In genomic region chr16:86761117-86761971, GRCh38 we compare ENCODE assay signal across 8 cellular contexts.
DNase-seq lines count a peak whose midpoint lies in the region; ATAC-seq, FAIRE-seq and TF ChIP-seq lines count a peak whose summit lies in the region.

No MANE protein-coding gene starts in this region.

- no peak overlapping the region; the same call in 1 of the 2 replicates for H3K27ac ChIP-seq in SJSA1
- no peak overlapping the region for H3K27ac ChIP-seq in astrocyte (ENCODE audit: low read depth, low read length)
- H3K27ac ChIP-seq in iPS DF 6.9 (ENCODE audit: low read length), result no peak overlapping the region

- WGBS in iPS DF 6.9 (ENCODE audit: insufficient coverage, insufficient read length), result no CpG with 5 or more reads among the region's 28 CpGs

- peak overlapping the region; percentile 64 for H3K4me2 ChIP-seq in astrocyte (ENCODE audit: low read length)

- H3K27ac Mint-ChIP-seq in astrocyte (ENCODE audit: unreplicated experiment), result peak overlapping the region; percentile 44

- H3K9me3 ChIP-seq in SJSA1 (replicated peaks) (peaks cover 3% of the 10 kb centered on the region; the same call in 1 of the 2 replicates), astrocyte (ENCODE audit: insufficient read depth, low read depth, low read length) (no peaks in the 10 kb centered on the region), iPS DF 6.9 (ENCODE audit: control insufficient read depth, insufficient read depth, low read length) (no peaks in the 10 kb centered on the region)

- peak overlapping the region; percentile 48 for H2AFZ ChIP-seq in astrocyte (ENCODE audit: low read depth, low read length)

- TF ChIP-seq CTCF in astrocyte (IDR thresholded peaks at IDR 0.05; ENCODE audit: insufficient read depth, low read depth, low read length), result peak; percentile 60

- H3K79me2 ChIP-seq in astrocyte (ENCODE audit: insufficient read depth, low read length), result no peaks in the 10 kb centered on the region

- H4K20me1 ChIP-seq in astrocyte (ENCODE audit: insufficient read depth, low read length), result no peaks in the 10 kb centered on the region

- DNase-seq in NCI-H2227 (lab: John Stamatoyannopoulos, UW; ENCODE audit: unreplicated experiment) (peak; percentile 18), NCI-H2227 treated with DMSO at 0.1 percent for 48 hours (lab: John Stamatoyannopoulos, UW) (no peak), SJSA1 (ENCODE audit: low read depth in 1 of 2, low spot score in 2 of 2) (peak; percentile 82 to 84), astrocyte (ENCODE audit: low read depth) (peak; percentile 51), iPS DF 6.9 (ENCODE audit: low read depth, low spot score) (peak; percentile 58)
- DNase-seq in stimulated activated CD4-positive, alpha-beta T cell treated with anti-CD3 and anti-CD28 coated beads, Interleukin-15, amount 100 ng/mL, for 48 hours (ENCODE audit: low read depth in 2 of 2), result peak; percentile 15 to 26

- ATAC-seq in HG02610 (IDR thresholded peaks at IDR 0.05; ENCODE audit: unreplicated experiment) (no peak), GM18867 (IDR thresholded peaks at IDR 0.05; ENCODE audit: unreplicated experiment) (no peak)

- FAIRE-seq in astrocyte (lab: Jason Lieb, UNC), result peak; percentile 47

- H3K27me3 Mint-ChIP-seq in astrocyte (ENCODE audit: low read depth, unreplicated experiment), result peaks cover 25% of the 10 kb centered on the region

- H3K9ac ChIP-seq in astrocyte (ENCODE audit: low read length), result peak overlapping the region; percentile 6

- peaks cover 26% of the 10 kb centered on the region for H3K4me1 ChIP-seq in SJSA1 (replicated peaks)
- H3K4me1 ChIP-seq in astrocyte (ENCODE audit: insufficient read depth, low read length), result peaks cover 9% of the 10 kb centered on the region
- H3K4me1 ChIP-seq in iPS DF 6.9 (ENCODE audit: control insufficient read depth, insufficient read depth, low read length), result no peaks in the 10 kb centered on the region

- H3K4me3 Mint-ChIP-seq in astrocyte (ENCODE audit: unreplicated experiment), result peak overlapping the region; percentile 20

- H3K36me3 Mint-ChIP-seq in astrocyte (ENCODE audit: low read depth, unreplicated experiment), result no peaks in the 10 kb centered on the region

- H3K4me3 ChIP-seq in SJSA1 (peak overlapping the region; percentile 16), astrocyte (ENCODE audit: insufficient read depth, low read depth, low read length) (no peak overlapping the region), iPS DF 6.9 (ENCODE audit: low read length) (no peak overlapping the region)

- peaks cover 13% of the 10 kb centered on the region for H3K4me1 Mint-ChIP-seq in astrocyte (ENCODE audit: low read depth, unreplicated experiment)

- H3K27me3 ChIP-seq in SJSA1 (replicated peaks) (no peaks in the 10 kb centered on the region), astrocyte (ENCODE audit: insufficient read depth, low read length) (peaks cover 7% of the 10 kb centered on the region), iPS DF 6.9 (ENCODE audit: control insufficient read depth, insufficient read depth, low read length) (no peaks in the 10 kb centered on the region)

- H3K36me3 ChIP-seq in SJSA1, result no peaks in the 10 kb centered on the region
- H3K36me3 ChIP-seq in astrocyte (ENCODE audit: insufficient read depth, low read length), result no peaks in the 10 kb centered on the region
- H3K36me3 ChIP-seq in iPS DF 6.9 (ENCODE audit: control insufficient read depth, insufficient read depth, low read length), result no peaks in the 10 kb centered on the region

- H3K9me3 Mint-ChIP-seq in astrocyte (ENCODE audit: unreplicated experiment), result peaks cover 2% of the 10 kb centered on the region
